Comparison of ENCODE assay signal across 8 cellular contexts in the genomic region with DNA sequence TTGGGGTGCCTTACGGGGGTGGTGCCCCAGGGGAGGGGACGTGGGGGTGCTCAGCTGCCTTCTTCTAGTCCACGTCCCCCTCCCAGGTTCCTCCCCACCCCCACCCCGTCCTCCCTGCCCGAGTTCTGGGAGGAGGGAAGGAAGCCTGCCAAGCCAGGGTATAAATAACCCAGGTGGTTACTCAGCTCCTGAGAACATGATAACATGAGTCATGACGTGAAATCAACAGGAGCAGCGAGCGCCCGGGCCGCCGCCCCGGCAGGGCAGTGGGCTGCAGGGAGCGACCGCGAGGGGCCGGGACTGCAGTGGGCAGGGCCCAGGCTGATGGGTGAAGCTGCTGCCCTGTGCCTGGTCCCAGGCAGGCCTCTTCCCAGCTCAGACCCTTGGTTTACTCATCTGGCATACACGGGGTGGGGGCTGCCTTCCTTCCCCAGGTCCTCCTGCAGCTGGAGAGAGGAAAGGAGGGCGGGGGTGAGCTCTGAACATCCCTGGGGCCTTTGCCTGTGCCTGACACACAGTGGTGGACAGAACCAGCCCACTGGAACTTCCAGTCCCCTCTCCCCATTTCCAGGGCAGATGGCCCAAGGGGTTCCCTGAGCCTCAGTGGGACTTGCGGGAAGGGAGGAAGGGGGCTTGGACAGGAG. TPM values are rescaled to one million over a fixed set of nuclear protein-coding genes. Genes with fewer than 3 reads are reported as not detected.
DNase-seq lines count a peak whose midpoint lies in the region; TF ChIP-seq lines count a peak whose summit lies in the region.

No MANE protein-coding gene starts in this region.

- peak overlapping the region; percentile 49 to 74 (median 67) for H3K27ac ChIP-seq in stomach

- 7 to 22% (median 11%) methylated on average over 9 to 19 of the region's 19 CpGs for WGBS in stomach, 5 donors

- H3K4me3 ChIP-seq in stomach = peak overlapping the region in 1 of 4 donors; percentile 16

- no peaks in the 10 kb centered on the region for H3K9me3 ChIP-seq in stomach

- H3K4me1 ChIP-seq in stomach = peaks cover 29 to 40% (median 35%) of the 10 kb centered on the region in 4 donors

- TF ChIP-seq POLR2A in stomach (IDR thresholded peaks at IDR 0.05) = no peak

- TF ChIP-seq CTCF in stomach (IDR thresholded peaks at IDR 0.05) = no peak

- DNase-seq in DMS79 treated with DMSO at 0.1 percent for 48 hours (lab: John Stamatoyannopoulos, UW) (peak; percentile 31), DMS79 (lab: John Stamatoyannopoulos, UW) (no peak), NCI-H1694 treated with DMSO at 0.1 percent for 48 hours (lab: John Stamatoyannopoulos, UW) (peak; percentile 27), amniotic stem cell (lab: John Stamatoyannopoulos, UW) (peak; percentile 61), hepatic stellate cell (ENCODE audit: low spot score) (peak; percentile 92), stomach (peak; percentile 89), cerebellar nuclear complex (lab: John Stamatoyannopoulos, UW) (no peak), HuH-7 (ENCODE audit: low spot score) (no peak)

- H3K27me3 ChIP-seq in stomach = peaks cover 0 to 47% (median 0%) of the 10 kb centered on the region in 3 donors

- no peaks in the 10 kb centered on the region for H3K36me3 ChIP-seq in stomach

- intact Hi-C loops in stomach (cut with DNase I; ENCODE audit: low total_unique reads) = no loop called here

- no peak for TF ChIP-seq EP300 in stomach (IDR thresholded peaks at IDR 0.05)

RNA-seq across cellular contexts. Expression of a gene that starts 8.8 kb away (rescaled TPM):
- 10 to 100 TPM in 2 of 5 donors, 1 to 10 TPM in 3; 1.2 to 58.5 (median 9.5) TPM for total RNA-seq in stomach
- polyA plus RNA-seq in stomach = 1 to 10 TPM; 3.6 to 4.1 (median 3.6) TPM

Comparison
In these comparisons a context has a peak if more than half of its experiments do, and no peak if none do; other contexts are left out.
1. DNase-seq: peak in DMS79 treated with DMSO at 0.1 percent for 48 hours (single experiment), NCI-H1694 treated with DMSO at 0.1 percent for 48 hours (single experiment), amniotic stem cell (single experiment), hepatic stellate cell (single experiment) and stomach (single experiment); none in DMS79 (single experiment), cerebellar nuclear complex (0 of 2) and HuH-7 (single experiment).